ENCODE assay signal across 1 cellular context in the genomic region with DNA sequence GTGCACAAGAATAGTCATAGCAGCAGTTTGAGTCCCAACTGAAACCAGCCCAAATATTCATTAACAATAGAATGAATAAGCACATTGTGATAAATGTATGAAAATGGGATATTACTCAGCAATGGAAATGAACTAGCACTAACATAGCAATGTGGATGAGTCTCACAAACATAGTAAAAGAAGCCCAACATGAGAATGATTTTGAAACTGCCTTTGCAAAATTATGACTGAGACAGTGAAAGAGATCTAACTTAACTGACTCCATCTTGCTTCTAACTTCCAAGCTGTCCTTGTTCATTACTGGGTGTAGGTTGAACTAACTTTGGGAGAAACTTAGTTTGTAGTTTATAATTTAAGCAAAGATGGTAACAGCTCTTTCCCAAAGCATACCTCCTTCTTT.
TF ChIP-seq lines count a peak whose summit lies in the region.

No MANE protein-coding gene starts in this region.

TF ChIP-seq in K562, 482 proteins besides CTCF, POLR2A, EP300 and RAD21 (continued from another document):
- TF ChIP-seq, protein P1, sequence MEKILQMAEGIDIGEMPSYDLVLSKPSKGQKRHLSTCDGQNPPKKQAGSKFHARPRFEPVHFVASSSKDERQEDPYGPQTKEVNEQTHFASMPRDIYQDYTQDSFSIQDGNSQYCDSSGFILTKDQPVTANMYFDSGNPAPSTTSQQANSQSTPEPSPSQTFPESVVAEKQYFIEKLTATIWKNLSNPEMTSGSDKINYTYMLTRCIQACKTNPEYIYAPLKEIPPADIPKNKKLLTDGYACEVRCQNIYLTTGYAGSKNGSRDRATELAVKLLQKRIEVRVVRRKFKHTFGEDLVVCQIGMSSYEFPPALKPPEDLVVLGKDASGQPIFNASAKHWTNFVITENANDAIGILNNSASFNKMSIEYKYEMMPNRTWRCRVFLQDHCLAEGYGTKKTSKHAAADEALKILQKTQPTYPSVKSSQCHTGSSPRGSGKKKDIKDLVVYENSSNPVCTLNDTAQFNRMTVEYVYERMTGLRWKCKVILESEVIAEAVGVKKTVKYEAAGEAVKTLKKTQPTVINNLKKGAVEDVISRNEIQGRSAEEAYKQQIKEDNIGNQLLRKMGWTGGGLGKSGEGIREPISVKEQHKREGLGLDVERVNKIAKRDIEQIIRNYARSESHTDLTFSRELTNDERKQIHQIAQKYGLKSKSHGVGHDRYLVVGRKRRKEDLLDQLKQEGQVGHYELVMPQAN (IDR thresholded peaks at IDR 0.05; ENCODE audit: borderline replicate concordance) = no peak
- TF ChIP-seq USF2 (CRISPR knock-in tag; IDR thresholded peaks at IDR 0.05) = no peak
- no peak for TF ChIP-seq ZNF609 (CRISPR knock-in tag; IDR thresholded peaks at IDR 0.05; ENCODE audit: borderline replicate concordance)
- no peak for TF ChIP-seq SMARCA5 (IDR thresholded peaks at IDR 0.05)
- TF ChIP-seq NCOA4 (IDR thresholded peaks at IDR 0.05; ENCODE audit: partially characterized antibody) = no peak
- 0 out of 2 replicates have a peak, but pooled peaks have one; percentile 29 for TF ChIP-seq TAF7 (tag; IDR thresholded peaks at IDR 0.05)
- TF ChIP-seq TEAD2 (tag; IDR thresholded peaks at IDR 0.05) = peak; percentile 86
- TF ChIP-seq FOXP4 (CRISPR knock-in tag; IDR thresholded peaks at IDR 0.05; ENCODE audit: borderline replicate concordance) = no peak
- TF ChIP-seq MIER1 (IDR thresholded peaks at IDR 0.05; ENCODE audit: low read depth) = no peak
- TF ChIP-seq, protein P2, sequence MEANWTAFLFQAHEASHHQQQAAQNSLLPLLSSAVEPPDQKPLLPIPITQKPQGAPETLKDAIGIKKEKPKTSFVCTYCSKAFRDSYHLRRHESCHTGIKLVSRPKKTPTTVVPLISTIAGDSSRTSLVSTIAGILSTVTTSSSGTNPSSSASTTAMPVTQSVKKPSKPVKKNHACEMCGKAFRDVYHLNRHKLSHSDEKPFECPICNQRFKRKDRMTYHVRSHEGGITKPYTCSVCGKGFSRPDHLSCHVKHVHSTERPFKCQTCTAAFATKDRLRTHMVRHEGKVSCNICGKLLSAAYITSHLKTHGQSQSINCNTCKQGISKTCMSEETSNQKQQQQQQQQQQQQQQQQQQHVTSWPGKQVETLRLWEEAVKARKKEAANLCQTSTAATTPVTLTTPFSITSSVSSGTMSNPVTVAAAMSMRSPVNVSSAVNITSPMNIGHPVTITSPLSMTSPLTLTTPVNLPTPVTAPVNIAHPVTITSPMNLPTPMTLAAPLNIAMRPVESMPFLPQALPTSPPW (CRISPR knock-in tag; IDR thresholded peaks at IDR 0.05) = 0 out of 2 replicates have a peak, but pooled peaks have one; percentile 21
- TF ChIP-seq ZNF668 (CRISPR knock-in tag; IDR thresholded peaks at IDR 0.05) = peak; percentile 69; the same call in 1 of the 2 replicates
- TF ChIP-seq, protein P3, sequence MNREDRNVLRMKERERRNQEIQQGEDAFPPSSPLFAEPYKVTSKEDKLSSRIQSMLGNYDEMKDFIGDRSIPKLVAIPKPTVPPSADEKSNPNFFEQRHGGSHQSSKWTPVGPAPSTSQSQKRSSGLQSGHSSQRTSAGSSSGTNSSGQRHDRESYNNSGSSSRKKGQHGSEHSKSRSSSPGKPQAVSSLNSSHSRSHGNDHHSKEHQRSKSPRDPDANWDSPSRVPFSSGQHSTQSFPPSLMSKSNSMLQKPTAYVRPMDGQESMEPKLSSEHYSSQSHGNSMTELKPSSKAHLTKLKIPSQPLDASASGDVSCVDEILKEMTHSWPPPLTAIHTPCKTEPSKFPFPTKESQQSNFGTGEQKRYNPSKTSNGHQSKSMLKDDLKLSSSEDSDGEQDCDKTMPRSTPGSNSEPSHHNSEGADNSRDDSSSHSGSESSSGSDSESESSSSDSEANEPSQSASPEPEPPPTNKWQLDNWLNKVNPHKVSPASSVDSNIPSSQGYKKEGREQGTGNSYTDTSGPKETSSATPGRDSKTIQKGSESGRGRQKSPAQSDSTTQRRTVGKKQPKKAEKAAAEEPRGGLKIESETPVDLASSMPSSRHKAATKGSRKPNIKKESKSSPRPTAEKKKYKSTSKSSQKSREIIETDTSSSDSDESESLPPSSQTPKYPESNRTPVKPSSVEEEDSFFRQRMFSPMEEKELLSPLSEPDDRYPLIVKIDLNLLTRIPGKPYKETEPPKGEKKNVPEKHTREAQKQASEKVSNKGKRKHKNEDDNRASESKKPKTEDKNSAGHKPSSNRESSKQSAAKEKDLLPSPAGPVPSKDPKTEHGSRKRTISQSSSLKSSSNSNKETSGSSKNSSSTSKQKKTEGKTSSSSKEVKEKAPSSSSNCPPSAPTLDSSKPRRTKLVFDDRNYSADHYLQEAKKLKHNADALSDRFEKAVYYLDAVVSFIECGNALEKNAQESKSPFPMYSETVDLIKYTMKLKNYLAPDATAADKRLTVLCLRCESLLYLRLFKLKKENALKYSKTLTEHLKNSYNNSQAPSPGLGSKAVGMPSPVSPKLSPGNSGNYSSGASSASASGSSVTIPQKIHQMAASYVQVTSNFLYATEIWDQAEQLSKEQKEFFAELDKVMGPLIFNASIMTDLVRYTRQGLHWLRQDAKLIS (CRISPR knock-in tag; IDR thresholded peaks at IDR 0.05) = no peak
- peak; percentile 69; the same call in 1 of the 2 replicates for TF ChIP-seq PTTG1 (tag; IDR thresholded peaks at IDR 0.05; ENCODE audit: low read depth)
- no peak for TF ChIP-seq NR4A1 (CRISPR knock-in tag; IDR thresholded peaks at IDR 0.05)
- peak; percentile 92 for TF ChIP-seq NR4A1 (tag; IDR thresholded peaks at IDR 0.05)
- TF ChIP-seq, protein P4, sequence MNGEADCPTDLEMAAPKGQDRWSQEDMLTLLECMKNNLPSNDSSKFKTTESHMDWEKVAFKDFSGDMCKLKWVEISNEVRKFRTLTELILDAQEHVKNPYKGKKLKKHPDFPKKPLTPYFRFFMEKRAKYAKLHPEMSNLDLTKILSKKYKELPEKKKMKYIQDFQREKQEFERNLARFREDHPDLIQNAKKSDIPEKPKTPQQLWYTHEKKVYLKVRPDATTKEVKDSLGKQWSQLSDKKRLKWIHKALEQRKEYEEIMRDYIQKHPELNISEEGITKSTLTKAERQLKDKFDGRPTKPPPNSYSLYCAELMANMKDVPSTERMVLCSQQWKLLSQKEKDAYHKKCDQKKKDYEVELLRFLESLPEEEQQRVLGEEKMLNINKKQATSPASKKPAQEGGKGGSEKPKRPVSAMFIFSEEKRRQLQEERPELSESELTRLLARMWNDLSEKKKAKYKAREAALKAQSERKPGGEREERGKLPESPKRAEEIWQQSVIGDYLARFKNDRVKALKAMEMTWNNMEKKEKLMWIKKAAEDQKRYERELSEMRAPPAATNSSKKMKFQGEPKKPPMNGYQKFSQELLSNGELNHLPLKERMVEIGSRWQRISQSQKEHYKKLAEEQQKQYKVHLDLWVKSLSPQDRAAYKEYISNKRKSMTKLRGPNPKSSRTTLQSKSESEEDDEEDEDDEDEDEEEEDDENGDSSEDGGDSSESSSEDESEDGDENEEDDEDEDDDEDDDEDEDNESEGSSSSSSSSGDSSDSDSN (IDR thresholded peaks at IDR 0.05; ENCODE audit: borderline replicate concordance in 1 of 2, low read depth in 2 of 2, low read length in 2 of 2) = no peak
- TF ChIP-seq DMBX1 (CRISPR knock-in tag; IDR thresholded peaks at IDR 0.05; ENCODE audit: borderline replicate concordance) = peak; percentile 77
- TF ChIP-seq, protein P5, sequence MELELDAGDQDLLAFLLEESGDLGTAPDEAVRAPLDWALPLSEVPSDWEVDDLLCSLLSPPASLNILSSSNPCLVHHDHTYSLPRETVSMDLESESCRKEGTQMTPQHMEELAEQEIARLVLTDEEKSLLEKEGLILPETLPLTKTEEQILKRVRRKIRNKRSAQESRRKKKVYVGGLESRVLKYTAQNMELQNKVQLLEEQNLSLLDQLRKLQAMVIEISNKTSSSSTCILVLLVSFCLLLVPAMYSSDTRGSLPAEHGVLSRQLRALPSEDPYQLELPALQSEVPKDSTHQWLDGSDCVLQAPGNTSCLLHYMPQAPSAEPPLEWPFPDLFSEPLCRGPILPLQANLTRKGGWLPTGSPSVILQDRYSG (tag; conservative IDR thresholded peaks at IDR 0.05; ENCODE audit: low read depth) = peak; percentile 96
- TF ChIP-seq FUS (optimal IDR thresholded peaks at IDR 0.05; ENCODE audit: low read depth, low read length) = no peak
- TF ChIP-seq HDAC6 (IDR thresholded peaks at IDR 0.05; ENCODE audit: low read depth, low read length) = no peak
- TF ChIP-seq, protein P6, sequence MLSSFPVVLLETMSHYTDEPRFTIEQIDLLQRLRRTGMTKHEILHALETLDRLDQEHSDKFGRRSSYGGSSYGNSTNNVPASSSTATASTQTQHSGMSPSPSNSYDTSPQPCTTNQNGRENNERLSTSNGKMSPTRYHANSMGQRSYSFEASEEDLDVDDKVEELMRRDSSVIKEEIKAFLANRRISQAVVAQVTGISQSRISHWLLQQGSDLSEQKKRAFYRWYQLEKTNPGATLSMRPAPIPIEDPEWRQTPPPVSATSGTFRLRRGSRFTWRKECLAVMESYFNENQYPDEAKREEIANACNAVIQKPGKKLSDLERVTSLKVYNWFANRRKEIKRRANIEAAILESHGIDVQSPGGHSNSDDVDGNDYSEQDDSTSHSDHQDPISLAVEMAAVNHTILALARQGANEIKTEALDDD (IDR thresholded peaks at IDR 0.05) = no peak
- peak; percentile 82; the same call in 1 of the 2 replicates for TF ChIP-seq ZNF175 (CRISPR knock-in tag; IDR thresholded peaks at IDR 0.05; ENCODE audit: low read depth)
- no peak for TF ChIP-seq GATAD2B (IDR thresholded peaks at IDR 0.05; ENCODE audit: borderline replicate concordance)
- no peak for TF ChIP-seq ILK (tag; IDR thresholded peaks at IDR 0.05; ENCODE audit: borderline replicate concordance, low read depth)
- TF ChIP-seq SRSF7 (optimal IDR thresholded peaks at IDR 0.05; ENCODE audit: low read depth, low read length) = no peak
- TF ChIP-seq, protein P7, sequence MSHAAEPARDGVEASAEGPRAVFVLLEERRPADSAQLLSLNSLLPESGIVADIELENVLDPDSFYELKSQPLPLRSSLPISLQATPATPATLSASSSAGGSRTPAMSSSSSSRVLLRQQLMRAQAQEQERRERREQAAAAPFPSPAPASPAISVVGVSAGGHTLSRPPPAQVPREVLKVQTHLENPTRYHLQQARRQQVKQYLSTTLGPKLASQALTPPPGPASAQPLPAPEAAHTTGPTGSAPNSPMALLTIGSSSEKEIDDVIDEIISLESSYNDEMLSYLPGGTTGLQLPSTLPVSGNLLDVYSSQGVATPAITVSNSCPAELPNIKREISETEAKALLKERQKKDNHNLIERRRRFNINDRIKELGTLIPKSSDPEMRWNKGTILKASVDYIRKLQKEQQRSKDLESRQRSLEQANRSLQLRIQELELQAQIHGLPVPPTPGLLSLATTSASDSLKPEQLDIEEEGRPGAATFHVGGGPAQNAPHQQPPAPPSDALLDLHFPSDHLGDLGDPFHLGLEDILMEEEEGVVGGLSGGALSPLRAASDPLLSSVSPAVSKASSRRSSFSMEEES (CRISPR knock-in tag; IDR thresholded peaks at IDR 0.05) = no peak
- no peak for TF ChIP-seq MXI1 (IDR thresholded peaks at IDR 0.05; ENCODE audit: low read depth, low read length)
- TF ChIP-seq MEF2D (tag; conservative IDR thresholded peaks at IDR 0.05; ENCODE audit: low read depth) = peak; percentile 86
